In genomic region chr10:12902135-12902572, GRCh38 we compare ENCODE assay signal across 8 cellular contexts.
DNase-seq lines count a peak whose midpoint lies in the region; ATAC-seq and TF ChIP-seq lines count a peak whose summit lies in the region.

No MANE protein-coding gene starts in this region.

- H3K4me1 ChIP-seq in neural progenitor cell: no peaks in the 10 kb centered on the region
- H3K4me1 ChIP-seq in uterus: no peaks in the 10 kb centered on the region

- no peak overlapping the region for H2AFZ ChIP-seq in neural progenitor cell (replicated peaks)

- H3F3A ChIP-seq in neural progenitor cell (ENCODE audit: low read depth): no peaks in the 10 kb centered on the region

- H3K9me3 ChIP-seq in AG04450 (ENCODE audit: control insufficient read depth, insufficient read depth, low read length) (peaks cover 4% of the 10 kb centered on the region; the same call in 1 of the 2 replicates), neural progenitor cell (ENCODE audit: low read depth) (no peaks in the 10 kb centered on the region), uterus (no peaks in the 10 kb centered on the region)

- H3K9ac ChIP-seq in neural progenitor cell: no peak overlapping the region

- ATAC-seq in GM18909 (IDR thresholded peaks at IDR 0.05; ENCODE audit: poor library complexity, unreplicated experiment): no peak

- H3K79me2 ChIP-seq in neural progenitor cell (ENCODE audit: low read depth): no peaks in the 10 kb centered on the region

- intact Hi-C loops in activated CD4-positive, alpha-beta memory T cell treated with anti-CD3 and anti-CD28 coated beads for 36 hours (cut with micrococcal nuclease): loop anchor here (1.0 to 5.0 kb wide), 3 partner anchors 170 to 195 kb away; no protein-coding TSS in a partner anchor
- intact Hi-C loops in uterus (cut with DNase I; ENCODE audit: low total_unique reads): no loop called here

- H3K4me1 Mint-ChIP-seq in activated CD4-positive, alpha-beta memory T cell treated with anti-CD3 and anti-CD28 coated beads for 36 hours (ENCODE audit: low read depth): no peaks in the 10 kb centered on the region
- peaks cover 9% of the 10 kb centered on the region for H3K4me1 Mint-ChIP-seq in neural progenitor cell

- H3K36me3 Mint-ChIP-seq in activated CD4-positive, alpha-beta memory T cell treated with anti-CD3 and anti-CD28 coated beads for 36 hours: no peaks in the 10 kb centered on the region
- no peaks in the 10 kb centered on the region for H3K36me3 Mint-ChIP-seq in neural progenitor cell

- H3K4me2 ChIP-seq in neural progenitor cell: no peak overlapping the region

- peaks cover 16% of the 10 kb centered on the region for H3K27me3 Mint-ChIP-seq in activated CD4-positive, alpha-beta memory T cell treated with anti-CD3 and anti-CD28 coated beads for 36 hours
- peaks cover 3% of the 10 kb centered on the region for H3K27me3 Mint-ChIP-seq in neural progenitor cell (ENCODE audit: insufficient read depth, low read depth)

- TF ChIP-seq POLR2A in erythroblast (IDR thresholded peaks at IDR 0.05; ENCODE audit: low read length): no peak
- TF ChIP-seq POLR2A in uterus (IDR thresholded peaks at IDR 0.05): no peak

- DNase-seq in AG04450 (ENCODE audit: low read depth, low spot score) (peak; percentile 30), NCI-H2171 (lab: John Stamatoyannopoulos, UW) (peak; percentile 22), erythroblast (lab: John Stamatoyannopoulos, UW) (peak; percentile 59 to 80), neural progenitor cell (ENCODE audit: low spot score) (peak; percentile 89), uterus (peak; percentile 50 to 69)
- peak; percentile 57 for DNase-seq in activated CD4-positive, alpha-beta memory T cell treated with anti-CD3 and anti-CD28 coated beads for 36 hours

- POLR2A ChIA-PET in AG04450 (lab: Yijun Ruan, JAX): no interaction called here
- POLR2A ChIA-PET in activated CD4-positive, alpha-beta memory T cell treated with anti-CD3 and anti-CD28 coated beads for 36 hours (lab: Charles Lee): no interaction called here

- no peak overlapping the region for H3K4me3 Mint-ChIP-seq in activated CD4-positive, alpha-beta memory T cell treated with anti-CD3 and anti-CD28 coated beads for 36 hours
- H3K4me3 Mint-ChIP-seq in neural progenitor cell: no peak overlapping the region

- H3K27me3 ChIP-seq in AG04450 (ENCODE audit: control insufficient read depth, insufficient read depth, low read length): no peaks in the 10 kb centered on the region
- H3K27me3 ChIP-seq in neural progenitor cell: no peaks in the 10 kb centered on the region
- no peaks in the 10 kb centered on the region for H3K27me3 ChIP-seq in uterus

- H3K36me3 ChIP-seq in neural progenitor cell: no peaks in the 10 kb centered on the region
- H3K36me3 ChIP-seq in uterus: no peaks in the 10 kb centered on the region

- H3K9me3 Mint-ChIP-seq in activated CD4-positive, alpha-beta memory T cell treated with anti-CD3 and anti-CD28 coated beads for 36 hours: no peaks in the 10 kb centered on the region
- peaks cover 4% of the 10 kb centered on the region for H3K9me3 Mint-ChIP-seq in neural progenitor cell

- CTCF ChIA-PET in AG04450 (lab: Charles Lee): interaction anchor here (0.6 to 3.8 kb wide), 43 partner anchors 9 to 802 kb away, joined by 3 to 46 read pairs (median 4); no protein-coding TSS in a partner anchor
- CTCF ChIA-PET in activated CD4-positive, alpha-beta memory T cell treated with anti-CD3 and anti-CD28 coated beads for 36 hours (lab: Charles Lee): interaction anchor here (0.5 to 6.9 kb wide), 34 partner anchors 9 to 755 kb away, joined by 3 to 85 read pairs (median 3); partner anchors contain the start of genes CDC123 and OPTN

- no peak overlapping the region for H3K27ac Mint-ChIP-seq in activated CD4-positive, alpha-beta memory T cell treated with anti-CD3 and anti-CD28 coated beads for 36 hours
- no peak overlapping the region for H3K27ac Mint-ChIP-seq in neural progenitor cell

- peak; percentile 82 for TF ChIP-seq CTCF in AG04450 (IDR thresholded peaks at IDR 0.05; ENCODE audit: low read depth, low read length)
- peak; percentile 78 for TF ChIP-seq CTCF in GM12872 (IDR thresholded peaks at IDR 0.05; ENCODE audit: insufficient read depth, low read depth, low read length)
- peak; percentile 88 for TF ChIP-seq CTCF in neural progenitor cell (IDR thresholded peaks at IDR 0.05)
- TF ChIP-seq CTCF in uterus (IDR thresholded peaks at IDR 0.05): peak; percentile 67 to 85 (median 76)

- no peaks in the 10 kb centered on the region for H4K20me1 ChIP-seq in neural progenitor cell (ENCODE audit: low read depth)

- no peak overlapping the region for H3K4me3 ChIP-seq in AG04450 (ENCODE audit: low read depth, low read length)
- no peak overlapping the region for H3K4me3 ChIP-seq in neural progenitor cell
- H3K4me3 ChIP-seq in uterus: no peak overlapping the region

- no peak overlapping the region for H3K27ac ChIP-seq in AG04450 (ENCODE audit: low read depth, low read length)
- H3K27ac ChIP-seq in neural progenitor cell: no peak overlapping the region
- H3K27ac ChIP-seq in uterus: no peak overlapping the region

Comparison
In these comparisons a context has a peak if more than half of its experiments do, and no peak if none do; other contexts are left out.
1. DNase-seq: peak in every context shown above with its lines; median percentile 89 in neural progenitor cell; 70 in erythroblast; 60 in uterus; 57 in activated CD4-positive, alpha-beta memory T cell treated with anti-CD3 and anti-CD28 coated beads for 36 hours; 30 in AG04450; 22 in NCI-H2171.